In the genomic region with DNA sequence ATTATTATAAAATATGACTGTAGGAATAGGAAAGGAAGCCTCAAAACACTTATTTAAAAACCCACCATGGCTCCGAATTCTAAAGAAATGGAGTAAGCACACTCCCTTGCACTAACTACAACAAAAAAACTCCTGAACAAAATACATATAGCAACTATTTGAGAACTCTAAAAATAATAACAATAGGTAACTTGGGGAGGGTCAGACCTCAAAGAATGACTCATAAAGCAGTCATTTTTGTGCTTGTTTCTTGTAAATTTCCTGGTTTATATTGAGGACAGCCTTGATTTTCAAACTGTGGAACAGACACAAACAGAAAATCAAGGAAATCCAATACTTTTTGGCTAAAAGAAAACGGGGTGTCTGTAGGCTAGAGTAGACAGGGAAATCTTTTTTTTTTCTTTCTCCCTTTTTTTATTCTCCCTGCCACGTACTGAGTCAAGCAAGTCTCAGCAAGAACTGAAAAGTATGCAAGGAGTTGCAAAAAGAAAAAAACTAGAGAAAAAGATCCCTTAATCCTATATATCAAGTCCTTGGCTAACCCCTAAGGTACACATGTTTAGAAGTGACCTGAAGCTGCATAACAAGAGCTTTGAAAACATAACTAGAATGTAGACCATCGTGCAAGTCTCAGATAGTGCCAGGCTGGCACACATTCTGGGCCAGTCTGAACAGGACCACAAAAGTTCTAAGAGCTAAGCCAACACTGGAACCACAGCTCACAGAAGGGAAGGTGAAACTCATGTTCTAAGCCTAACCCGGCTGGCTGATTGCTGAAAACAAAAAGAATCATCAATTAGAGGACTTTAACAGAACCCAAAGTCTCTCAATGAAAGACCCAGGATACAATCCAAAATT, we compare ENCODE assay signal across 1 cellular context.
TF ChIP-seq lines count a peak whose summit lies in the region.

No MANE protein-coding gene starts in this region.

TF ChIP-seq in IMR-90, 13 proteins besides CTCF, POLR2A, EP300 and RAD21 (continued from another document):
- TF ChIP-seq MAFK (IDR thresholded peaks at IDR 0.05; ENCODE audit: low read depth, low read length) (no peak), MAZ (IDR thresholded peaks at IDR 0.05; ENCODE audit: borderline replicate concordance, low read depth, low read length) (no peak), RFX5 (IDR thresholded peaks at IDR 0.05; ENCODE audit: low read depth, low read length) (no peak), CHD1 (IDR thresholded peaks at IDR 0.05; ENCODE audit: low read depth, low read length) (no peak), NFE2L2 (IDR thresholded peaks at IDR 0.05; ENCODE audit: low read depth, low read length) (no peak), SMC3 (IDR thresholded peaks at IDR 0.05; ENCODE audit: low read depth, low read length) (no peak), RCOR1 (IDR thresholded peaks at IDR 0.05; ENCODE audit: insufficient replicate concordance, low read length) (no peak), FOS (IDR thresholded peaks at IDR 0.05; ENCODE audit: low read depth, low read length) (no peak)
- TF ChIP-seq, protein P1, sequence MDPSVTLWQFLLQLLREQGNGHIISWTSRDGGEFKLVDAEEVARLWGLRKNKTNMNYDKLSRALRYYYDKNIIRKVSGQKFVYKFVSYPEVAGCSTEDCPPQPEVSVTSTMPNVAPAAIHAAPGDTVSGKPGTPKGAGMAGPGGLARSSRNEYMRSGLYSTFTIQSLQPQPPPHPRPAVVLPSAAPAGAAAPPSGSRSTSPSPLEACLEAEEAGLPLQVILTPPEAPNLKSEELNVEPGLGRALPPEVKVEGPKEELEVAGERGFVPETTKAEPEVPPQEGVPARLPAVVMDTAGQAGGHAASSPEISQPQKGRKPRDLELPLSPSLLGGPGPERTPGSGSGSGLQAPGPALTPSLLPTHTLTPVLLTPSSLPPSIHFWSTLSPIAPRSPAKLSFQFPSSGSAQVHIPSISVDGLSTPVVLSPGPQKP (IDR thresholded peaks at IDR 0.05; ENCODE audit: borderline replicate concordance, low read depth, low read length): no peak
